In the genomic region with DNA sequence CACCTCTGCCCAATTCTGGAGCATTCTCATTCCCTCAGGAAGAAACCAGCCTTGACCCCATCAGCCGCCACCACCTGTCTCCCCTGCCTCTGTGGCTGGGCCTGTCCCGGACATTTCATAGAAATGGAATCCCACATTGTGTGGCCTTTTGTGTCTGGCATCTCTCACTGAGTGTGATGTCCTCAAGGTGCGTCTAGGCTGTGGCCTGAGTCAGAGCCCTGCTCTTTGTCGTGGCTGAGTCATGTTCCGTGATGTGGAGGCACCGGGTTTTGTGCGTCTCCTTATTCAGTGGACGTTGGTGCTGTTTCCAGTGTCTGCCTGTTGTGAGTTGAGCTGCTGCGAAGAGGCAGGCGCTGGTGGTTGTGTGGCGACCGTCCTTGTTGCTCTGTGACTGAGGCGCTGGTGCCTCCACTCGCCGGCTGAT, we compare ENCODE assay signal across 1 cellular context.
TF ChIP-seq lines count a peak whose summit lies in the region.

No MANE protein-coding gene starts in this region.

TF ChIP-seq in HCT116, 20 proteins besides CTCF, POLR2A, EP300 and RAD21:
- TF ChIP-seq POLR2AphosphoS5 (IDR thresholded peaks at IDR 0.05; ENCODE audit: low read depth, low read length) (no peak), ZNF274 (IDR thresholded peaks at IDR 0.05; ENCODE audit: low read depth, low read length) (no peak), EZH2 (IDR thresholded peaks at IDR 0.05) (no peak), EGR1 (IDR thresholded peaks at IDR 0.05; ENCODE audit: low read depth) (no peak), JUND (IDR thresholded peaks at IDR 0.05) (no peak), FOSL1 (IDR thresholded peaks at IDR 0.05; ENCODE audit: low read depth) (no peak), SP1 (IDR thresholded peaks at IDR 0.05; ENCODE audit: low read depth) (no peak), SRF (IDR thresholded peaks at IDR 0.05; ENCODE audit: low read depth) (no peak), CEBPB (IDR thresholded peaks at IDR 0.05; ENCODE audit: low read depth) (no peak)
- TF ChIP-seq, protein P1, sequence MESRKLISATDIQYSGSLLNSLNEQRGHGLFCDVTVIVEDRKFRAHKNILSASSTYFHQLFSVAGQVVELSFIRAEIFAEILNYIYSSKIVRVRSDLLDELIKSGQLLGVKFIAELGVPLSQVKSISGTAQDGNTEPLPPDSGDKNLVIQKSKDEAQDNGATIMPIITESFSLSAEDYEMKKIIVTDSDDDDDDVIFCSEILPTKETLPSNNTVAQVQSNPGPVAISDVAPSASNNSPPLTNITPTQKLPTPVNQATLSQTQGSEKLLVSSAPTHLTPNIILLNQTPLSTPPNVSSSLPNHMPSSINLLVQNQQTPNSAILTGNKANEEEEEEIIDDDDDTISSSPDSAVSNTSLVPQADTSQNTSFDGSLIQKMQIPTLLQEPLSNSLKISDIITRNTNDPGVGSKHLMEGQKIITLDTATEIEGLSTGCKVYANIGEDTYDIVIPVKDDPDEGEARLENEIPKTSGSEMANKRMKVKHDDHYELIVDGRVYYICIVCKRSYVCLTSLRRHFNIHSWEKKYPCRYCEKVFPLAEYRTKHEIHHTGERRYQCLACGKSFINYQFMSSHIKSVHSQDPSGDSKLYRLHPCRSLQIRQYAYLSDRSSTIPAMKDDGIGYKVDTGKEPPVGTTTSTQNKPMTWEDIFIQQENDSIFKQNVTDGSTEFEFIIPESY (IDR thresholded peaks at IDR 0.05; ENCODE audit: extremely low read depth, insufficient replicate concordance, low read length) = no peak
